In genomic region chr16:75044800-75045361, GRCh38 we compare ENCODE assay signal across 11 cellular contexts. TPM values are rescaled to one million over a fixed set of nuclear protein-coding genes. Genes with fewer than 3 reads are reported as not detected.
DNase-seq lines count a peak whose midpoint lies in the region; ATAC-seq and TF ChIP-seq lines count a peak whose summit lies in the region.
"Had no signal": no experiment of that assay in that cellular context is flagged by ENCODE, and none has a peak within 500 bp of the region (broad histone marks: within the 10 kb centered on the region; RNA-seq: fewer than 3 reads in every experiment).

No MANE protein-coding gene starts in this region.

- no peaks in the 10 kb centered on the region for H3K9me3 ChIP-seq in Panc1 (ENCODE audit: control insufficient read depth, insufficient read depth, low read depth, low read length)
- no peaks in the 10 kb centered on the region for H3K9me3 ChIP-seq in gastroesophageal sphincter
- no peaks in the 10 kb centered on the region for H3K9me3 ChIP-seq in gastrocnemius medialis

- TF ChIP-seq EP300 in gastroesophageal sphincter (IDR thresholded peaks at IDR 0.05), result no peak

- H3K4me3 ChIP-seq in Panc1 (ENCODE audit: low read depth in 2 of 2, low read length in 2 of 2), result no peak overlapping the region
- H3K4me3 ChIP-seq in gastroesophageal sphincter, result no peak overlapping the region
- H3K4me3 ChIP-seq in gastrocnemius medialis, result no peak overlapping the region
- H3K4me3 ChIP-seq: smooth muscle cell had no signal

- intact Hi-C loops in Panc1 (cut with micrococcal nuclease; ENCODE audit: unreplicated experiment) (no loop called here), gastrocnemius medialis (cut with DNase I; ENCODE audit: low total_unique reads) (loop anchor here (5.0 kb wide), 1 partner anchor 43 kb away; no protein-coding TSS in a partner anchor)

- peak; percentile 70 for DNase-seq in GM04503 (ENCODE audit: low read depth)
- DNase-seq in Panc1 (ENCODE audit: low read depth, low spot score), result no peak
- peak; percentile 73 to 80 for DNase-seq in gastrocnemius medialis
- DNase-seq in NCI-H1417 (lab: John Stamatoyannopoulos, UW), result no peak
- DNase-seq in NCI-H2081 treated with DMSO at 0.1 percent for 48 hours (lab: John Stamatoyannopoulos, UW), result no peak
- no peak for DNase-seq in OCI-M2 (lab: John Stamatoyannopoulos, UW; ENCODE audit: unreplicated experiment)
- DNase-seq: activated CD4-positive, CD25-positive, alpha-beta regulatory T cell; GDM1 had no signal

- H3K4me1 ChIP-seq in Panc1 (ENCODE audit: control insufficient read depth, insufficient read depth, low read length) (peaks cover 32% of the 10 kb centered on the region), gastroesophageal sphincter (peaks cover 7 to 73% (median 21%) of the 10 kb centered on the region in 3 donors), gastrocnemius medialis (peaks cover 63 to 65% of the 10 kb centered on the region in 2 donors)

- H3K27ac ChIP-seq in Panc1 (ENCODE audit: low read length) (no peak overlapping the region; the same call in 1 of the 2 replicates), gastroesophageal sphincter (peak overlapping the region; percentile 14 to 68 (median 64)), gastrocnemius medialis (peak overlapping the region; percentile 75 to 85 (median 80))

- in situ Hi-C loops in Panc1 (cut with HindIII; ENCODE audit: low pct_unique_long_range_greater_than_20kb, low sequenced_read_pairs) (no loop called here), gastrocnemius medialis (cut with MboI; ENCODE audit: low sequenced_read_pairs in 4 of 4) (no loop called here)

- CTCF ChIA-PET in Panc1 (lab: Charles Lee), result no interaction called here

- TF ChIP-seq CTCF in Panc1 (IDR thresholded peaks at IDR 0.05) (no peak), gastroesophageal sphincter (IDR thresholded peaks at IDR 0.05) (no peak), gastrocnemius medialis (IDR thresholded peaks at IDR 0.05 in 4 of 5, conservative IDR thresholded peaks at IDR 0.05 in 1 of 5) (no peak)

- POLR2A ChIA-PET in Panc1 (lab: Charles Lee), result no interaction called here

- no peak for TF ChIP-seq POLR2A in gastroesophageal sphincter (IDR thresholded peaks at IDR 0.05)
- no peak for TF ChIP-seq POLR2A in gastrocnemius medialis (IDR thresholded peaks at IDR 0.05)

- H3K36me3 ChIP-seq in Panc1 (ENCODE audit: control insufficient read depth, insufficient read depth, low read length) (no peaks in the 10 kb centered on the region), gastroesophageal sphincter (no peaks in the 10 kb centered on the region), gastrocnemius medialis (no peaks in the 10 kb centered on the region)

- no peaks in the 10 kb centered on the region for H3K27me3 ChIP-seq in Panc1 (ENCODE audit: control insufficient read depth, insufficient read depth, low read length)
- H3K27me3 ChIP-seq in gastroesophageal sphincter, result no peaks in the 10 kb centered on the region
- H3K27me3 ChIP-seq in gastrocnemius medialis, result no peaks in the 10 kb centered on the region

- ATAC-seq in Panc1 (peak; percentile 71; the same call in 1 of the 2 replicates), gastroesophageal sphincter (peak; percentile 76), gastrocnemius medialis (peak; percentile 94 to 95), GM18858 (IDR thresholded peaks at IDR 0.05; ENCODE audit: unreplicated experiment) (no peak)

- 13 to 18% methylated on average over 3 of the region's 3 CpGs for WGBS in gastroesophageal sphincter (ENCODE audit: low coverage in 1 of 2), 2 donors

- no TSS peak for BruUV-seq in Panc1 (replicated peaks; lab: Mats Ljungman, UMichigan)

RNA-seq across cellular contexts. Expression of gene ZNRF1, which starts 46.1 kb away (rescaled TPM):
- total RNA-seq in Panc1 (2021; ENCODE audit: unreplicated experiment) (52.3 TPM), gastroesophageal sphincter (10 to 100 TPM; 12.8 to 24.1 (median 19.0) TPM), gastrocnemius medialis (10 to 100 TPM; 21.7 to 37.1 (median 30.2) TPM)
- polyA plus RNA-seq in Panc1 (2012; ENCODE audit: insufficient read length), result 31.5 TPM

RNA-seq across cellular contexts. Expression of gene WDR59, which starts 60.0 kb away (rescaled TPM):
- 58.7 TPM for total RNA-seq in Panc1 (2021; ENCODE audit: unreplicated experiment)
- 42.7 TPM for polyA plus RNA-seq in Panc1 (2012; ENCODE audit: insufficient read length)
- 10 to 100 TPM; 18.4 to 31.3 (median 21.4) TPM for total RNA-seq in gastroesophageal sphincter
- total RNA-seq in gastrocnemius medialis, result 10 to 100 TPM; 12.9 to 31.3 (median 19.5) TPM

Comparison
In these comparisons a context has a peak if more than half of its experiments do, and no peak if none do; other contexts are left out.
1. DNase-seq: peak in GM04503 (single experiment) and gastrocnemius medialis (2 of 2); none in Panc1 (single experiment), NCI-H1417 (0 of 3), NCI-H2081 treated with DMSO at 0.1 percent for 48 hours (single experiment) and OCI-M2 (single experiment).